ENCODE assay signal across 14 cellular contexts in genomic region chr21:35520869-35521268, GRCh38.
"Had no signal": no experiment of that assay in that cellular context is flagged by ENCODE, and none has a peak within 500 bp of the region (broad histone marks: within the 10 kb centered on the region; RNA-seq: fewer than 3 reads in every experiment).

No MANE protein-coding gene starts in this region.

- DNase-seq: effector memory CD8-positive, alpha-beta T cell; erythroblast; foreskin keratinocyte; kidney glomerular epithelial cell; naive thymus-derived CD4-positive, alpha-beta T cell; nephron progenitor cell; psoas muscle; retina; right lobe of liver; stimulated activated CD4-positive, alpha-beta T cell treated with anti-CD3 and anti-CD28 coated beads, Interleukin-2, amount 100 ng/mL, for 24 hours; stimulated activated CD4-positive, alpha-beta T cell treated with anti-CD3 and anti-CD28 coated beads, Interleukin-4, amount 100 ng/mL, for 4 hours; stimulated activated naive CD4-positive, alpha-beta T cell; trophoblast cell had no signal

- H3K4me3 ChIP-seq: psoas muscle, right lobe of liver had no signal

- H3K9me3 Mint-ChIP-seq: dendritic cell treated with granulocyte-macrophage colony-stimulating factor and Interleukin-4, amounts not matched to agents 40 ng/mL and 50 ng/mL, for 4 days; effector memory CD8-positive, alpha-beta T cell; naive thymus-derived CD4-positive, alpha-beta T cell; nephron progenitor cell had no signal

- H3K27me3 Mint-ChIP-seq: naive thymus-derived CD4-positive, alpha-beta T cell had no signal

- H3K4me3 Mint-ChIP-seq: dendritic cell treated with granulocyte-macrophage colony-stimulating factor and Interleukin-4, amounts not matched to agents 40 ng/mL and 50 ng/mL, for 4 days; effector memory CD8-positive, alpha-beta T cell; naive thymus-derived CD4-positive, alpha-beta T cell; nephron progenitor cell had no signal

- H3K27ac ChIP-seq: foreskin keratinocyte, psoas muscle, right lobe of liver had no signal

- H3K27ac Mint-ChIP-seq: dendritic cell treated with granulocyte-macrophage colony-stimulating factor and Interleukin-4, amounts not matched to agents 40 ng/mL and 50 ng/mL, for 4 days; effector memory CD8-positive, alpha-beta T cell; naive thymus-derived CD4-positive, alpha-beta T cell; nephron progenitor cell had no signal

- H3K4me1 ChIP-seq: psoas muscle, right lobe of liver had no signal

- H3K27me3 ChIP-seq: foreskin keratinocyte, right lobe of liver had no signal

- ATAC-seq: effector memory CD8-positive, alpha-beta T cell; foreskin keratinocyte; naive thymus-derived CD4-positive, alpha-beta T cell; psoas muscle; right lobe of liver had no signal

- H3K9me3 ChIP-seq: psoas muscle, right lobe of liver had no signal

- H3K36me3 ChIP-seq: right lobe of liver had no signal
